ENCODE assay signal across 21 cellular contexts in the genomic region with DNA sequence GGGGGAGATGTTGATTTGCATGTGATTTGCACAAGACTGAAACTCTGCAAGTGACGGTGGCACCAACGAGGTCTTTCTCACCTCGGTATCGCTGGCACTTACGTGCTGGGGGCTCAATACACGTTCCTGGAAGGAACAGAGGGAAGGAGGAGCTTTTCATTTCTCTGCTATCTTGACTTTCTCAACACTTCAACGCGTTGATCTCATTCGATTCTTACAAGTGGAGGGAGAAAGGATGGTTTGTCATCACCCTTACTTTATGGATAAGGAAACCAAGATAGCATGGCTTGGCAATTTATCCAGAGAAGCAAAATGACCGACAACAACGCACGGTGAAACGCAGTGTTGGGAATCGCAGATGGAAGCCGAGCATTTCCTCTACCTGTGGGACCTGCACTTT.
"Had no signal": no experiment of that assay in that cellular context is flagged by ENCODE, and none has a peak within 500 bp of the region (broad histone marks: within the 10 kb centered on the region; RNA-seq: fewer than 3 reads in every experiment).

No MANE protein-coding gene starts in this region.

- H3K4me3 ChIP-seq: coronary artery, gastrocnemius medialis, lung, sigmoid colon, stomach, thyroid gland had no signal

- H3K9me3 Mint-ChIP-seq: neural crest cell had no signal

- H3K4me3 Mint-ChIP-seq: memory B cell; natural killer cell; neural crest cell; stimulated activated effector memory CD8-positive, alpha-beta T cell treated with anti-CD3 and anti-CD28 coated beads, Interleukin-12 subunit alpha, Interleukin-12 subunit beta, amount 100 ng/mL, for 72 hours had no signal

- ATAC-seq: gastrocnemius medialis; stimulated activated effector memory CD8-positive, alpha-beta T cell treated with anti-CD3 and anti-CD28 coated beads, Interleukin-12 subunit alpha, Interleukin-12 subunit beta, amount 100 ng/mL, for 72 hours had no signal

- FAIRE-seq: endometrium, kidney had no signal

- H3K27ac ChIP-seq: coronary artery, gastrocnemius medialis, sigmoid colon, stomach, thyroid gland had no signal

- H3K36me3 Mint-ChIP-seq: stimulated activated effector memory CD8-positive, alpha-beta T cell treated with anti-CD3 and anti-CD28 coated beads, Interleukin-12 subunit alpha, Interleukin-12 subunit beta, amount 100 ng/mL, for 72 hours had no signal

- H3K4me1 Mint-ChIP-seq: memory B cell; natural killer cell; neural crest cell; stimulated activated effector memory CD8-positive, alpha-beta T cell treated with anti-CD3 and anti-CD28 coated beads, Interleukin-12 subunit alpha, Interleukin-12 subunit beta, amount 100 ng/mL, for 72 hours had no signal

- H3K27ac Mint-ChIP-seq: memory B cell; natural killer cell; stimulated activated effector memory CD8-positive, alpha-beta T cell treated with anti-CD3 and anti-CD28 coated beads, Interleukin-12 subunit alpha, Interleukin-12 subunit beta, amount 100 ng/mL, for 72 hours had no signal

- H3K9me3 ChIP-seq: gastrocnemius medialis, thyroid gland had no signal

- H3K36me3 ChIP-seq: gastrocnemius medialis, sigmoid colon, stomach, thyroid gland had no signal

- H3K4me1 ChIP-seq: gastrocnemius medialis, sigmoid colon, stomach, thyroid gland had no signal

- DNase-seq: dermis blood vessel endothelial cell; effector memory CD4-positive, alpha-beta T cell; erythroblast; foreskin fibroblast; gastrocnemius medialis; head of caudate nucleus; kidney; natural killer cell; sigmoid colon; stimulated activated CD4-positive, alpha-beta T cell treated with anti-CD3 and anti-CD28 coated beads, Interleukin-2, amount 100 ng/mL, for 24 hours; stimulated activated CD4-positive, alpha-beta T cell treated with anti-CD3 and anti-CD28 coated beads, Interleukin-4, amount 100 ng/mL, for 24 hours; stimulated activated naive CD4-positive, alpha-beta T cell treated with Interleukin-2 at 50 U/mL for 16 hours; stomach; thyroid gland; trophoblast cell had no signal

- H3K27me3 ChIP-seq: gastrocnemius medialis, sigmoid colon, stomach, thyroid gland had no signal
